In genomic region chr20:38939686-38940085, GRCh38 we compare ENCODE assay signal across 19 cellular contexts. TPM values are rescaled to one million over a fixed set of nuclear protein-coding genes. Genes with fewer than 3 reads are reported as not detected.
DNase-seq lines count a peak whose midpoint lies in the region; ATAC-seq, FAIRE-seq and TF ChIP-seq lines count a peak whose summit lies in the region.
"Had no signal": no experiment of that assay in that cellular context is flagged by ENCODE, and none has a peak within 500 bp of the region (broad histone marks: within the 10 kb centered on the region; RNA-seq: fewer than 3 reads in every experiment).

No MANE protein-coding gene starts in this region.

- TF ChIP-seq POLR2A in sigmoid colon (IDR thresholded peaks at IDR 0.05): no peak

- peak; percentile 33; the same call in 1 of the 3 replicates for ATAC-seq in DND-41 (ENCODE audit: insufficient read depth, low read depth)
- ATAC-seq: HCT116 had no signal

- no peaks in the 10 kb centered on the region for H3K27me3 ChIP-seq in DND-41 (ENCODE audit: insufficient read depth, low read length, poor library complexity)
- no peaks in the 10 kb centered on the region for H3K27me3 ChIP-seq in sigmoid colon

- no peak overlapping the region for H3K27ac ChIP-seq in DND-41 (ENCODE audit: low read length)
- peak overlapping the region in 3 of 4 donors; percentile 5 to 50 (median 18) for H3K27ac ChIP-seq in sigmoid colon
- H3K27ac ChIP-seq: C4-2B, GM23248 had no signal

- H3K9me3 Mint-ChIP-seq in glutamatergic neuron (ENCODE audit: unreplicated experiment): peaks cover 2% of the 10 kb centered on the region
- H3K9me3 Mint-ChIP-seq: CD4-positive, alpha-beta memory T cell had no signal

- H2AFZ ChIP-seq in DND-41 (ENCODE audit: low read depth, low read length): no peak overlapping the region
- H2AFZ ChIP-seq: GM23248 had no signal

- TF ChIP-seq EP300 in sigmoid colon (IDR thresholded peaks at IDR 0.05): no peak

- no peak for TF ChIP-seq CTCF in DND-41 (IDR thresholded peaks at IDR 0.05; ENCODE audit: borderline replicate concordance, extremely low read depth, low read length, poor library complexity, severe bottlenecking)
- no peak for TF ChIP-seq CTCF in sigmoid colon (IDR thresholded peaks at IDR 0.05)
- TF ChIP-seq CTCF in D721Med (IDR thresholded peaks at IDR 0.05; ENCODE audit: insufficient read depth, missing control alignments): no peak
- TF ChIP-seq CTCF in glutamatergic neuron (IDR thresholded peaks at IDR 0.05; ENCODE audit: partially characterized antibody, unreplicated experiment): no peak

- H3K36me3 Mint-ChIP-seq in glutamatergic neuron (ENCODE audit: unreplicated experiment): no peaks in the 10 kb centered on the region
- H3K36me3 Mint-ChIP-seq: CD4-positive, alpha-beta memory T cell had no signal

- peaks cover 67% of the 10 kb centered on the region for H4K20me1 ChIP-seq in DND-41 (ENCODE audit: insufficient read depth, low read length)

- DNase-seq in DND-41: no peak
- DNase-seq in dermis microvascular lymphatic vessel endothelial cell (ENCODE audit: low read depth in 2 of 2): peak; percentile 68 to 72
- DNase-seq in islet precursor cell: peak; percentile 21
- peak; percentile 2 for DNase-seq in sigmoid colon
- DNase-seq in D721Med (ENCODE audit: insufficient read length, low spot score): no peak
- no peak for DNase-seq in NCI-H146 (lab: John Stamatoyannopoulos, UW)
- no peak for DNase-seq in glutamatergic neuron
- no peak for DNase-seq in NCI-H1694 (lab: John Stamatoyannopoulos, UW)
- DNase-seq: CD4-positive, alpha-beta memory T cell; DMS153; DMS79 treated with DMSO at 0.1 percent for 48 hours; GDM1; GM23248 had no signal

- no peaks in the 10 kb centered on the region for H3K4me1 Mint-ChIP-seq in glutamatergic neuron (ENCODE audit: low read depth, unreplicated experiment)
- H3K4me1 Mint-ChIP-seq: B cell; CD4-positive, alpha-beta memory T cell had no signal

- FAIRE-seq in D721Med (lab: Jason Lieb, UNC): no peak
- FAIRE-seq: A204.1, GM12892, H54 had no signal

- H3K4me1 ChIP-seq in DND-41 (ENCODE audit: insufficient read depth, low read length) (no peaks in the 10 kb centered on the region; the same call in none of the 2 replicates), sigmoid colon (peaks cover 0 to 30% (median 15%) of the 10 kb centered on the region in 4 donors)

- intact Hi-C loops in sigmoid colon (cut with DNase I): no loop called here

- no peak overlapping the region for H3K9ac ChIP-seq in DND-41 (ENCODE audit: low read depth, low read length)
- H3K9ac ChIP-seq: GM23248 had no signal

- no peak overlapping the region for H3K4me2 ChIP-seq in DND-41 (ENCODE audit: insufficient read depth, low read length)

- no peak overlapping the region for H3K4me3 ChIP-seq in DND-41 (ENCODE audit: low read depth in 1 of 2, low read length in 2 of 2)
- no peak overlapping the region for H3K4me3 ChIP-seq in sigmoid colon
- H3K4me3 ChIP-seq: GM23248 had no signal

- H3K4me3 Mint-ChIP-seq in glutamatergic neuron (ENCODE audit: unreplicated experiment): no peak overlapping the region
- H3K4me3 Mint-ChIP-seq: B cell; CD4-positive, alpha-beta memory T cell had no signal

- H3K36me3 ChIP-seq in DND-41 (ENCODE audit: insufficient read depth, low read length) (peaks cover 96% of the 10 kb centered on the region), sigmoid colon (peaks cover 0 to 45% (median 6%) of the 10 kb centered on the region in 4 donors)

- WGBS in sigmoid colon, 2 donors: 89 to 95% methylated on average over 2 of the region's 2 CpGs

- peaks cover 95% of the 10 kb centered on the region for H3K79me2 ChIP-seq in DND-41 (ENCODE audit: insufficient read depth, low read length)

- no peaks in the 10 kb centered on the region for H3K9me3 ChIP-seq in DND-41 (ENCODE audit: insufficient read depth, low read length, severe bottlenecking)
- H3K9me3 ChIP-seq in sigmoid colon: no peaks in the 10 kb centered on the region

- no peaks in the 10 kb centered on the region for H3K27me3 Mint-ChIP-seq in glutamatergic neuron (ENCODE audit: unreplicated experiment)
- H3K27me3 Mint-ChIP-seq: B cell; CD4-positive, alpha-beta memory T cell had no signal

- no peak overlapping the region for H3K27ac Mint-ChIP-seq in glutamatergic neuron (ENCODE audit: unreplicated experiment)
- H3K27ac Mint-ChIP-seq: B cell had no signal

RNA-seq across cellular contexts. Expression of gene FAM83D, which starts 13.5 kb away (rescaled TPM):
- total RNA-seq in dermis microvascular lymphatic vessel endothelial cell (22.3 and 22.6 TPM in 2 replicates), sigmoid colon (100 to 1,000 TPM in 1 of 4 donors, 10 to 100 TPM in 3; 14.3 to 291 (median 57.8) TPM), glutamatergic neuron (ENCODE audit: unreplicated experiment) (4.9 TPM)
- 10 to 100 TPM in 1 of 3 donors, 1 to 10 TPM in 2; 1.2 to 14.9 (median 4.9) TPM for polyA plus RNA-seq in sigmoid colon

RNA-seq across cellular contexts. Expression of gene DHX35, which starts 22.5 kb away (rescaled TPM):
- total RNA-seq in dermis microvascular lymphatic vessel endothelial cell (7.4 and 9.5 TPM in 2 replicates), sigmoid colon (10 to 100 TPM; 16.1 to 33.2 (median 18.3) TPM), glutamatergic neuron (ENCODE audit: unreplicated experiment) (12.0 TPM)
- 10 to 100 TPM in 2 of 3 donors, 1 to 10 TPM in 1; 8.8 to 12.0 (median 10.3) TPM for polyA plus RNA-seq in sigmoid colon

Comparison
In these comparisons a context has a peak if more than half of its experiments do, and no peak if none do; other contexts are left out.
1. DNase-seq: peak in dermis microvascular lymphatic vessel endothelial cell (2 of 2), islet precursor cell (single experiment) and sigmoid colon (single experiment); none in DND-41 (single experiment), D721Med (single experiment), NCI-H146 (single experiment), glutamatergic neuron (single experiment) and NCI-H1694 (single experiment).